36 cellular contexts compared by ENCODE assay signal in the genomic region with DNA sequence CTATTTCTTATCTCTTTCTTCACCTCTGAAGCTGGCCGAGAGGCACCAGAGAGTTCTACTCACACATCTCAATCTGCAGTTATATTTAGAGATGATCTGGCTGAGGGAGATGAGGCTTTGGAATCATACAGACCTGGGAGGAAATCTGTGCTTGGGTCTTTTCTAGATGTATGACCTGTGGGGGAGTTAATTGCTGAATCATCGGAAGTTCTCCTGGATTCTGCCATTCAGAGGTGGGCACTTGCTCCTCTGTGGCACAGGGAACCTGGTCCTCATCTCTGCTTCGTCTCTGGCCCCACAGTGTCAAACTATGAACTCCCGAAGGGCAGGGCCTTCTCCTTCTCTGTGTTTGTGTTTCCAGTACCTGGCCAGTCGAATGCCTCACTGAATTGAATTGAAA. TPM values are rescaled to one million over a fixed set of nuclear protein-coding genes. Genes with fewer than 3 reads are reported as not detected.
"Had no signal": no experiment of that assay in that cellular context is flagged by ENCODE, and none has a peak within 500 bp of the region (broad histone marks: within the 10 kb centered on the region; RNA-seq: fewer than 3 reads in every experiment).

No MANE protein-coding gene starts in this region.

- H3K27ac Mint-ChIP-seq: activated B cell treated with CpG ODN at 0.5 μM for 24 hours; activated CD4-positive, alpha-beta memory T cell treated with anti-CD3 and anti-CD28 coated beads for 36 hours; activated CD8-positive, alpha-beta memory T cell treated with anti-CD3 and anti-CD28 coated beads, Interleukin-2, amount 10 ng/mL, durations not matched to agents 7 days and 5 days; activated CD8-positive, alpha-beta T cell treated with anti-CD3 and anti-CD28 coated beads, Interleukin-2, amount 10 ng/mL, durations not matched to agents 7 days and 5 days; activated naive CD4-positive, alpha-beta T cell treated with anti-CD3 and anti-CD28 coated beads for 36 hours; activated naive CD4-positive, alpha-beta T cell treated with anti-CD3 and anti-CD28 coated beads, Interleukin-2, amount 50 U/mL, for 24 hours; activated naive CD8-positive, alpha-beta T cell treated with anti-CD3 and anti-CD28 coated beads for 36 hours; activated naive CD8-positive, alpha-beta T cell treated with anti-CD3 and anti-CD28 coated beads, Interleukin-2, amount 50 U/mL, for 24 hours; activated T-helper 1 cell treated with anti-CD3 and anti-CD28 coated beads, Interleukin-12 subunit alpha, Interleukin-12 subunit beta, Interleukin-2, Interleukin-4 antibody, amounts not matched to agents 30 ng/mL and 10 ng/mL and 1 ng/mL, durations not matched to agents 14 hours and 24 hours and 36 hours; activated T-helper 2 cell treated with anti-CD3 and anti-CD28 coated beads, Interferon-gamma antibody, Interleukin-2, Interleukin-4, amounts not matched to agents 10 μg/mL and 5 μg/mL and 100 μg/mL, durations not matched to agents 14 hours and 24 hours and 36 hours; T-helper 17 cell; T-helper 2 cell treated with Interferon-gamma antibody and Interleukin-4, amounts not matched to agents 5 μg/mL and 100 μg/mL, for 36 hours had no signal

- H3K36me3 ChIP-seq: adrenal gland, WERI-Rb-1 had no signal

- H3K4me1 Mint-ChIP-seq: activated naive CD4-positive, alpha-beta T cell treated with anti-CD3 and anti-CD28 coated beads, Interleukin-2, amount 50 U/mL, for 24 hours; activated naive CD8-positive, alpha-beta T cell treated with anti-CD3 and anti-CD28 coated beads for 36 hours; activated naive CD8-positive, alpha-beta T cell treated with anti-CD3 and anti-CD28 coated beads, Interleukin-2, amount 50 U/mL, for 24 hours; T-helper 17 cell had no signal

- H3K27me3 ChIP-seq: body of pancreas had no signal

- H3K36me3 Mint-ChIP-seq: activated CD4-positive, alpha-beta memory T cell treated with anti-CD3 and anti-CD28 coated beads for 36 hours; activated CD8-positive, alpha-beta memory T cell treated with anti-CD3 and anti-CD28 coated beads, Interleukin-2, amount 10 ng/mL, durations not matched to agents 7 days and 5 days; activated naive CD4-positive, alpha-beta T cell treated with anti-CD3 and anti-CD28 coated beads, Interleukin-2, amount 50 U/mL, for 24 hours; activated naive CD8-positive, alpha-beta T cell treated with anti-CD3 and anti-CD28 coated beads for 36 hours had no signal

- H3K9me3 ChIP-seq: adrenal gland, body of pancreas had no signal

- ATAC-seq: activated CD4-positive, CD25-positive, alpha-beta regulatory T cell treated with anti-CD3 and anti-CD28 coated beads, Interleukin-2, amount 50 U/mL, for 24 hours; activated CD8-positive, alpha-beta memory T cell treated with anti-CD3 and anti-CD28 coated beads, Interleukin-2, amount 10 ng/mL, durations not matched to agents 7 days and 5 days; activated CD8-positive, alpha-beta T cell treated with anti-CD3 and anti-CD28 coated beads, Interleukin-2, amount 10 ng/mL, durations not matched to agents 7 days and 5 days; activated naive CD8-positive, alpha-beta T cell treated with anti-CD3 and anti-CD28 coated beads, Interleukin-2, amount 50 U/mL, for 24 hours; body of pancreas; T-helper 17 cell had no signal

- H3K27me3 Mint-ChIP-seq: activated B cell treated with CpG ODN at 0.5 μM for 24 hours; activated naive CD8-positive, alpha-beta T cell treated with anti-CD3 and anti-CD28 coated beads for 36 hours had no signal

- DNase-seq: activated B cell treated with CpG ODN at 0.5 μM for 24 hours; activated CD4-positive, alpha-beta memory T cell treated with anti-CD3 and anti-CD28 coated beads for 36 hours; activated CD4-positive, alpha-beta T cell treated with anti-CD3 and anti-CD28 coated beads for 48 hours; activated CD8-positive, alpha-beta memory T cell treated with anti-CD3 and anti-CD28 coated beads, Interleukin-2, amount 10 ng/mL, durations not matched to agents 7 days and 5 days; activated CD8-positive, alpha-beta memory T cell treated with anti-CD3 and anti-CD28 coated beads, Interleukin-2, amount 50 U/mL, for 4 hours; activated CD8-positive, alpha-beta T cell treated with anti-CD3 and anti-CD28 coated beads, Interleukin-2, amount 10 ng/mL, durations not matched to agents 7 days and 5 days; activated effector memory CD4-positive, alpha-beta T cell treated with anti-CD3 and anti-CD28 coated beads, Interleukin-2, amount 50 U/mL, for 16 hours; activated naive CD4-positive, alpha-beta T cell treated with anti-CD3 and anti-CD28 coated beads for 36 hours; activated naive CD8-positive, alpha-beta T cell treated with anti-CD3 and anti-CD28 coated beads for 36 hours; activated naive CD8-positive, alpha-beta T cell treated with anti-CD3 and anti-CD28 coated beads, Interleukin-2, amount 50 U/mL, for 24 hours; activated T-cell treated with anti-CD3 and anti-CD28 coated beads, Interleukin-2, amount 50 U/mL, for 1 hour; activated T-cell treated with anti-CD3 and anti-CD28 coated beads, Interleukin-2, amount 50 U/mL, for 48 hours; adrenal gland; amygdala; aorta; body of pancreas; caudate nucleus; effector CD8-positive, alpha-beta T cell; foreskin fibroblast; T-helper 1 cell; T-helper 17 cell; T1000; WERI-Rb-1 had no signal

- H3K27ac ChIP-seq: adrenal gland, body of pancreas, epithelial cell of prostate, WERI-Rb-1 had no signal

- H3K9me3 Mint-ChIP-seq: activated B cell treated with CpG ODN at 0.5 μM for 24 hours; activated CD4-positive, alpha-beta memory T cell treated with anti-CD3 and anti-CD28 coated beads for 36 hours; activated naive CD4-positive, alpha-beta T cell treated with anti-CD3 and anti-CD28 coated beads for 36 hours; activated naive CD4-positive, alpha-beta T cell treated with anti-CD3 and anti-CD28 coated beads, Interleukin-2, amount 50 U/mL, for 24 hours; activated naive CD8-positive, alpha-beta T cell treated with anti-CD3 and anti-CD28 coated beads for 36 hours; activated naive CD8-positive, alpha-beta T cell treated with anti-CD3 and anti-CD28 coated beads, Interleukin-2, amount 50 U/mL, for 24 hours; activated T-helper 1 cell treated with anti-CD3 and anti-CD28 coated beads, Interleukin-12 subunit alpha, Interleukin-12 subunit beta, Interleukin-2, Interleukin-4 antibody, amounts not matched to agents 30 ng/mL and 10 ng/mL and 1 ng/mL, durations not matched to agents 14 hours and 24 hours and 36 hours; activated T-helper 2 cell treated with anti-CD3 and anti-CD28 coated beads, Interferon-gamma antibody, Interleukin-2, Interleukin-4, amounts not matched to agents 10 μg/mL and 5 μg/mL and 100 μg/mL, durations not matched to agents 14 hours and 24 hours and 36 hours; T-helper 2 cell treated with Interferon-gamma antibody and Interleukin-4, amounts not matched to agents 5 μg/mL and 100 μg/mL, for 36 hours had no signal

- H3K4me3 ChIP-seq: adrenal gland, body of pancreas had no signal

- FAIRE-seq: colon, endometrium, endothelial cell of umbilical vein, frontal cortex had no signal

- H3K4me3 Mint-ChIP-seq: activated B cell treated with CpG ODN at 0.5 μM for 24 hours; activated CD4-positive, alpha-beta memory T cell treated with anti-CD3 and anti-CD28 coated beads for 36 hours; activated CD8-positive, alpha-beta memory T cell treated with anti-CD3 and anti-CD28 coated beads, Interleukin-2, amount 10 ng/mL, durations not matched to agents 7 days and 5 days; activated CD8-positive, alpha-beta T cell treated with anti-CD3 and anti-CD28 coated beads, Interleukin-2, amount 10 ng/mL, durations not matched to agents 7 days and 5 days; activated naive CD4-positive, alpha-beta T cell treated with anti-CD3 and anti-CD28 coated beads for 36 hours; activated naive CD4-positive, alpha-beta T cell treated with anti-CD3 and anti-CD28 coated beads, Interleukin-2, amount 50 U/mL, for 24 hours; activated naive CD8-positive, alpha-beta T cell treated with anti-CD3 and anti-CD28 coated beads for 36 hours; activated naive CD8-positive, alpha-beta T cell treated with anti-CD3 and anti-CD28 coated beads, Interleukin-2, amount 50 U/mL, for 24 hours; activated T-helper 1 cell treated with anti-CD3 and anti-CD28 coated beads, Interleukin-12 subunit alpha, Interleukin-12 subunit beta, Interleukin-2, Interleukin-4 antibody, amounts not matched to agents 30 ng/mL and 10 ng/mL and 1 ng/mL, durations not matched to agents 14 hours and 24 hours and 36 hours; T-helper 17 cell; T-helper 2 cell treated with Interferon-gamma antibody and Interleukin-4, amounts not matched to agents 5 μg/mL and 100 μg/mL, for 36 hours had no signal

- H3K4me1 ChIP-seq: adrenal gland, body of pancreas had no signal

RNA-seq across cellular contexts. Expression of gene BLNK, which starts 52.5 kb away (rescaled TPM):
- total RNA-seq: activated CD4-positive, alpha-beta memory T cell treated with anti-CD3 and anti-CD28 coated beads for 36 hours; activated CD8-positive, alpha-beta memory T cell treated with anti-CD3 and anti-CD28 coated beads for 36 hours; activated CD8-positive, alpha-beta memory T cell treated with anti-CD3 and anti-CD28 coated beads, Interleukin-2, amount 10 ng/mL, durations not matched to agents 7 days and 5 days; activated CD8-positive, alpha-beta T cell treated with anti-CD3 and anti-CD28 coated beads, Interleukin-2, amount 10 ng/mL, durations not matched to agents 7 days and 5 days; activated naive CD4-positive, alpha-beta T cell treated with anti-CD3 and anti-CD28 coated beads for 36 hours; activated T-helper 1 cell treated with anti-CD3 and anti-CD28 coated beads, Interleukin-12 subunit alpha, Interleukin-12 subunit beta, Interleukin-2, Interleukin-4 antibody, amounts not matched to agents 30 ng/mL and 10 ng/mL and 1 ng/mL, durations not matched to agents 14 hours and 24 hours and 36 hours; activated T-helper 2 cell treated with anti-CD3 and anti-CD28 coated beads, Interferon-gamma antibody, Interleukin-2, Interleukin-4, amounts not matched to agents 10 μg/mL and 5 μg/mL and 100 μg/mL, durations not matched to agents 14 hours and 24 hours and 36 hours; chondrocyte; dermis microvascular lymphatic vessel endothelial cell; endothelial cell of umbilical vein had no signal
- polyA plus RNA-seq: endothelial cell of umbilical vein had no signal
